In the genomic region with DNA sequence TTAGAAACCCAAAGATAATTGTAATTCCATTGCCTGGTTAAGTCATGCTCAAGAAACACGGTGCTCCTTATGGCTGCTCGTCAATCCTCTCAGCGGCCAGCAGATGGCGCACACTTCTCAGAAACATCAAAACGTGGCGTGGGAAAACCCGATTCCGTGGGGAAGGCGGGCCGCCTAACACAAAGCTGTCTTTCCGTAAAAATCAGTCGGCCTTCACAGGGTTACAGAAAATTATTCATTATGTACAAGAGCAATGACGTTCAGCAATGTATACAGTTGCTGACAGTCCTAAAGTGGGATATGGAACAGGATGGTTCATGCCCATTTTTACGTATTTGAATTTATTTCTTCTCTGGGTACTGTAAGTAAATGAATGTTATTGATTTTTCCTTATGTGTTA, we compare ENCODE assay signal across 8 cellular contexts.
DNase-seq lines count a peak whose midpoint lies in the region; ATAC-seq lines count a peak whose summit lies in the region.

No MANE protein-coding gene starts in this region.

- H3K27ac ChIP-seq in subcutaneous abdominal adipose tissue (ENCODE audit: low read depth, low read length): no peak overlapping the region

- H3K27me3 ChIP-seq in neuron (ENCODE audit: insufficient read depth, low read length): peaks cover 2% of the 10 kb centered on the region
- peaks cover 0 to 7% (median 2%) of the 10 kb centered on the region in 5 donors for H3K27me3 ChIP-seq in subcutaneous abdominal adipose tissue (ENCODE audit: control insufficient read depth in 5 of 5, insufficient read depth in 4 of 5, low read length in 5 of 5)

- H3K36me3 ChIP-seq in neuron (ENCODE audit: insufficient read depth, low read length) (no peaks in the 10 kb centered on the region), subcutaneous abdominal adipose tissue (ENCODE audit: control insufficient read depth in 5 of 5, insufficient read depth in 5 of 5, low read length in 5 of 5) (no peaks in the 10 kb centered on the region)

- no peak overlapping the region for H2AFZ ChIP-seq in neuron (ENCODE audit: low read depth, low read length)

- H3K27me3 Mint-ChIP-seq in activated T-helper 1 cell treated with anti-CD3 and anti-CD28 coated beads, Interleukin-12 subunit alpha, Interleukin-12 subunit beta, Interleukin-2, Interleukin-4 antibody, amounts not matched to agents 30 ng/mL and 10 ng/mL and 1 ng/mL, durations not matched to agents 14 hours and 24 hours and 36 hours (ENCODE audit: insufficient read depth): peaks cover 23% of the 10 kb centered on the region

- peaks cover 5% of the 10 kb centered on the region for H3K4me1 Mint-ChIP-seq in activated T-helper 1 cell treated with anti-CD3 and anti-CD28 coated beads, Interleukin-12 subunit alpha, Interleukin-12 subunit beta, Interleukin-2, Interleukin-4 antibody, amounts not matched to agents 30 ng/mL and 10 ng/mL and 1 ng/mL, durations not matched to agents 14 hours and 24 hours and 36 hours (ENCODE audit: low read depth)

- DNase-seq in Ammon's horn (ENCODE audit: low spot score) (peak; percentile 92), OCI-M1 (lab: John Stamatoyannopoulos, UW) (peak; percentile 84), fibroblast of the conjunctiva (ENCODE audit: low read depth) (peak; percentile 72)
- DNase-seq in activated T-helper 1 cell treated with anti-CD3 and anti-CD28 coated beads, Interleukin-12 subunit alpha, Interleukin-12 subunit beta, Interleukin-2, Interleukin-4 antibody, amounts not matched to agents 30 ng/mL and 10 ng/mL and 1 ng/mL, durations not matched to agents 14 hours and 24 hours and 36 hours (ENCODE audit: low spot score): peak; percentile 36

- H3K4me1 ChIP-seq in neuron (ENCODE audit: insufficient read depth, low read length) (no peaks in the 10 kb centered on the region), subcutaneous abdominal adipose tissue (ENCODE audit: control insufficient read depth in 5 of 5, insufficient read depth in 5 of 5, low read length in 5 of 5) (peaks cover 0 to 6% (median 3%) of the 10 kb centered on the region in 5 donors)

- peak overlapping the region in 1 of 5 donors; percentile 64 for H3K9ac ChIP-seq in subcutaneous abdominal adipose tissue (ENCODE audit: low read length in 5 of 5)

- H3K9me3 ChIP-seq in neuron (ENCODE audit: low read length) (no peaks in the 10 kb centered on the region), subcutaneous abdominal adipose tissue (ENCODE audit: control insufficient read depth in 5 of 5, low read length in 5 of 5) (no peaks in the 10 kb centered on the region)

- H3K4me3 Mint-ChIP-seq in activated T-helper 1 cell treated with anti-CD3 and anti-CD28 coated beads, Interleukin-12 subunit alpha, Interleukin-12 subunit beta, Interleukin-2, Interleukin-4 antibody, amounts not matched to agents 30 ng/mL and 10 ng/mL and 1 ng/mL, durations not matched to agents 14 hours and 24 hours and 36 hours: no peak overlapping the region

- peak overlapping the region; percentile 30 for H3K4me3 ChIP-seq in neuron (ENCODE audit: low read length)
- peak overlapping the region in 4 of 5 donors; percentile 4 to 47 (median 36) for H3K4me3 ChIP-seq in subcutaneous abdominal adipose tissue (ENCODE audit: low read depth in 1 of 5, low read length in 5 of 5)

- H3K27ac Mint-ChIP-seq in activated T-helper 1 cell treated with anti-CD3 and anti-CD28 coated beads, Interleukin-12 subunit alpha, Interleukin-12 subunit beta, Interleukin-2, Interleukin-4 antibody, amounts not matched to agents 30 ng/mL and 10 ng/mL and 1 ng/mL, durations not matched to agents 14 hours and 24 hours and 36 hours: no peak overlapping the region

- intact Hi-C loops in activated T-helper 1 cell treated with anti-CD3 and anti-CD28 coated beads, Interleukin-12 subunit alpha, Interleukin-12 subunit beta, Interleukin-2, Interleukin-4 antibody, amounts not matched to agents 30 ng/mL and 10 ng/mL and 1 ng/mL, durations not matched to agents 14 hours and 24 hours and 36 hours (cut with micrococcal nuclease): loop anchor here (1.0 to 5.0 kb wide), 3 partner anchors 477 to 858 kb away; no protein-coding TSS in a partner anchor

- H3K9me3 Mint-ChIP-seq in activated T-helper 1 cell treated with anti-CD3 and anti-CD28 coated beads, Interleukin-12 subunit alpha, Interleukin-12 subunit beta, Interleukin-2, Interleukin-4 antibody, amounts not matched to agents 30 ng/mL and 10 ng/mL and 1 ng/mL, durations not matched to agents 14 hours and 24 hours and 36 hours: no peaks in the 10 kb centered on the region

- ATAC-seq in GM18861 (IDR thresholded peaks at IDR 0.05; ENCODE audit: unreplicated experiment) (peak; percentile 62), HG03565 (IDR thresholded peaks at IDR 0.05; ENCODE audit: unreplicated experiment) (peak; percentile 62)

- no peaks in the 10 kb centered on the region for H3K36me3 Mint-ChIP-seq in activated T-helper 1 cell treated with anti-CD3 and anti-CD28 coated beads, Interleukin-12 subunit alpha, Interleukin-12 subunit beta, Interleukin-2, Interleukin-4 antibody, amounts not matched to agents 30 ng/mL and 10 ng/mL and 1 ng/mL, durations not matched to agents 14 hours and 24 hours and 36 hours (ENCODE audit: low read depth)

Comparison
In these comparisons a context has a peak if more than half of its experiments do, and no peak if none do; other contexts are left out.
1. DNase-seq: peak in every context shown above with its lines; median percentile 92 in Ammon's horn; 84 in OCI-M1; 72 in fibroblast of the conjunctiva; 36 in activated T-helper 1 cell treated with anti-CD3 and anti-CD28 coated beads, Interleukin-12 subunit alpha, Interleukin-12 subunit beta, Interleukin-2, Interleukin-4 antibody, amounts not matched to agents 30 ng/mL and 10 ng/mL and 1 ng/mL, durations not matched to agents 14 hours and 24 hours and 36 hours.